8 cellular contexts compared by ENCODE assay signal in the genomic region with DNA sequence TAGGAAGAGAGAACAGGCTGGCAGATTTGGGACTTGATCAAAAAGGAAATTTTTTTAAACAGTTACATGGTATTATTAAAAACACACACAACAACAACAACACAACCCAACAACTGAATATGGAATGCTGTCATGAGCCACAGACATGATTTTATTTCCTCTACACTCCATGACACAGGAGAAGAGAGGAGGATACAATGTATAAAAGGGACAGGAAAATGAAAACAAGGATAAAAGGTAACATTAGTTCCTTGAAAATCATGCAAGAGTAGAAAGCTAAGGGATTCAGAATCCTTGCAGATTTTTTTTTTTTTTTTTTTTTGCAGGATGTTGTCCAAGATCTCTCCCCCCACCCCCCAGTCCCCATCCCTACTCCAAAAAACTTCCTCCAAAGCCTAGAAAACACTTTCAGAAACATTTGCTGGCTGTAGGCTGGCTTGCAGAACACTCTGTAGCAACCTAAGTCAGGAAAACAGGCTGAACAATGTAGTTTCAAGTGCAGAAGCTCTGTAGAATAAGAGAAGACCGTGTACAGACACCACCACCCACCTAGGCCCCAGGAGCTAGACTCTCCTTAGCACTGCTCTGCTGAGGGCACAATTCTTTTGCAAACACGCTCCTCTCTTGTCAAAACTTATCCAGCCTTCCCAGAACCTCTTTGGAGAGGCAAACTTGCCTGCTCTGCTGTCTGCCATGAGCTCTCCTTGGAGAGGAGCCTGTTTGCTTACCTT. TPM values are rescaled to one million over a fixed set of nuclear protein-coding genes. Genes with fewer than 3 reads are reported as not detected.
DNase-seq lines count a peak whose midpoint lies in the region; ATAC-seq and TF ChIP-seq lines count a peak whose summit lies in the region.
"Had no signal": no experiment of that assay in that cellular context is flagged by ENCODE, and none has a peak within 500 bp of the region (broad histone marks: within the 10 kb centered on the region; RNA-seq: fewer than 3 reads in every experiment).

No MANE protein-coding gene starts in this region.

- H3K27me3 Mint-ChIP-seq in GM23338 (ENCODE audit: insufficient read depth, low read depth, poor library complexity) (peaks cover 29% of the 10 kb centered on the region), MCF 10A (ENCODE audit: insufficient read depth, unreplicated experiment) (no peaks in the 10 kb centered on the region)
- H3K27me3 Mint-ChIP-seq: activated B cell treated with CpG ODN at 0.5 μM for 24 hours had no signal

- TF ChIP-seq CTCF in GM23338 (conservative IDR thresholded peaks at IDR 0.05; ENCODE audit: low read depth in 2 of 2), result no peak
- TF ChIP-seq CTCF in MCF 10A (IDR thresholded peaks at IDR 0.05; ENCODE audit: unreplicated experiment), result no peak

- no peak overlapping the region; the same call in 1 of the 2 replicates for H3K27ac Mint-ChIP-seq in GM23338
- H3K27ac Mint-ChIP-seq in MCF 10A (ENCODE audit: low read depth, unreplicated experiment), result no peak overlapping the region
- H3K27ac Mint-ChIP-seq: activated B cell treated with CpG ODN at 0.5 μM for 24 hours had no signal

- peak overlapping the region; percentile 93 for H4K8ac ChIP-seq in mesenchymal stem cell (ENCODE audit: low read length)

- H3K27me3 ChIP-seq in GM23338 (ENCODE audit: insufficient read depth), result no peaks in the 10 kb centered on the region
- no peaks in the 10 kb centered on the region for H3K27me3 ChIP-seq in mesenchymal stem cell (ENCODE audit: control insufficient read depth in 1 of 2, insufficient read depth in 1 of 2, low read length in 2 of 2)
- H3K27me3 ChIP-seq in aorta (ENCODE audit: control insufficient read depth in 1 of 2, insufficient read depth in 2 of 2, low read length in 1 of 2), result no peaks in the 10 kb centered on the region

- H3K14ac ChIP-seq in mesenchymal stem cell (ENCODE audit: low read length in 2 of 2), result peak overlapping the region; percentile 35 to 77

- peak overlapping the region; percentile 94 for H3K18ac ChIP-seq in mesenchymal stem cell (ENCODE audit: low read depth in 1 of 2, low read length in 2 of 2)

- H3K36me3 ChIP-seq in GM23338 (ENCODE audit: insufficient read depth) (no peaks in the 10 kb centered on the region), mesenchymal stem cell (ENCODE audit: control insufficient read depth in 1 of 2, insufficient read depth in 2 of 2, low read depth in 1 of 2, low read length in 2 of 2) (no peaks in the 10 kb centered on the region), aorta (ENCODE audit: control insufficient read depth in 1 of 2, insufficient read depth in 2 of 2, low read length in 1 of 2) (no peaks in the 10 kb centered on the region)

- intact Hi-C loops in MCF 10A (cut with micrococcal nuclease) (loop anchor here (1.0 kb wide), 3 partner anchors 21 to 81 kb away; no protein-coding TSS in a partner anchor), aorta (cut with DNase I) (loop anchor here in 1 of 2 donors (5.0 kb wide), 1 partner anchor 38 kb away; no protein-coding TSS in a partner anchor)

- H3K9me3 Mint-ChIP-seq in GM23338 (no peaks in the 10 kb centered on the region; the same call in 2 of the 3 replicates), MCF 10A (ENCODE audit: unreplicated experiment) (no peaks in the 10 kb centered on the region)
- H3K9me3 Mint-ChIP-seq: activated B cell treated with CpG ODN at 0.5 μM for 24 hours had no signal

- H4K91ac ChIP-seq in mesenchymal stem cell (ENCODE audit: low read length), result peak overlapping the region; percentile 90

- peak overlapping the region in 1 of 2 experiments; percentile 84 for H3K23ac ChIP-seq in mesenchymal stem cell (ENCODE audit: low read length in 2 of 2)

- peak overlapping the region; percentile 68 for H3K4me3 Mint-ChIP-seq in GM23338
- no peak overlapping the region for H3K4me3 Mint-ChIP-seq in MCF 10A (ENCODE audit: unreplicated experiment)
- H3K4me3 Mint-ChIP-seq: activated B cell treated with CpG ODN at 0.5 μM for 24 hours had no signal

- no TSS peak for BruUV-seq in MCF 10A (replicated peaks; lab: Mats Ljungman, UMichigan)

- peaks cover 13% of the 10 kb centered on the region; the same call in 1 of the 2 replicates for H3F3A ChIP-seq in GM23338 (replicated peaks; ENCODE audit: low read depth)

- H3K4me1 ChIP-seq in GM23338 (ENCODE audit: insufficient read depth), result peaks cover 93% of the 10 kb centered on the region
- H3K4me1 ChIP-seq in mesenchymal stem cell (ENCODE audit: control insufficient read depth, insufficient read depth, low read depth, low read length), result peaks cover 40% of the 10 kb centered on the region
- peaks cover 9 to 22% of the 10 kb centered on the region in 2 donors for H3K4me1 ChIP-seq in aorta (ENCODE audit: control insufficient read depth in 1 of 2, insufficient read depth in 2 of 2, low read length in 2 of 2)

- DNase-seq in GM23338 (ENCODE audit: low spot score) (no peak), NOMO-1 treated with DMSO at 0.1 percent for 48 hours (lab: John Stamatoyannopoulos, UW; ENCODE audit: unreplicated experiment) (peak; percentile 18), MCF 10A (ENCODE audit: unreplicated experiment) (peak; percentile 18), mesenchymal stem cell (peak; percentile 39), aorta (no peak), SIG-M5 treated with dmso at 0.1 percent for 504 hours (lab: John Stamatoyannopoulos, UW; ENCODE audit: unreplicated experiment) (no peak)

- 12% methylated on average over 2 of the region's 2 CpGs for WGBS in mesenchymal stem cell
- 21 to 23% methylated on average over 2 of the region's 2 CpGs for WGBS in aorta, 2 donors

- peaks cover 96% of the 10 kb centered on the region for H3K79me2 ChIP-seq in GM23338 (replicated peaks; ENCODE audit: insufficient read depth)

- H3K4me1 Mint-ChIP-seq in GM23338 (peaks cover 44% of the 10 kb centered on the region; the same call in 2 of the 3 replicates), MCF 10A (ENCODE audit: insufficient read depth, unreplicated experiment) (peaks cover 62% of the 10 kb centered on the region)

- H3K36me3 Mint-ChIP-seq in GM23338 (ENCODE audit: low read depth), result peaks cover 62% of the 10 kb centered on the region
- H3K36me3 Mint-ChIP-seq in MCF 10A (ENCODE audit: insufficient read depth, unreplicated experiment), result peaks cover 6% of the 10 kb centered on the region

- H4K20me1 ChIP-seq in GM23338 (replicated peaks; ENCODE audit: insufficient read depth), result no peaks in the 10 kb centered on the region

- H2BK15ac ChIP-seq in mesenchymal stem cell (ENCODE audit: low read depth, poor library complexity, severe bottlenecking), result no peak overlapping the region

- H2BK5ac ChIP-seq in mesenchymal stem cell (ENCODE audit: low read depth, low read length, poor library complexity, severe bottlenecking), result no peak overlapping the region

- H3K4ac ChIP-seq in mesenchymal stem cell (ENCODE audit: low read depth in 1 of 2, low read length in 2 of 2), result peak overlapping the region; percentile 82 to 94

- H2BK12ac ChIP-seq in mesenchymal stem cell (ENCODE audit: low read length in 2 of 2), result peak overlapping the region; percentile 15 to 60

- H3K9me2 ChIP-seq in GM23338 (ENCODE audit: insufficient read depth), result no peaks in the 10 kb centered on the region

- peak overlapping the region; percentile 98 for H3K27ac ChIP-seq in GM23338 (ENCODE audit: low read depth)
- H3K27ac ChIP-seq in mesenchymal stem cell (ENCODE audit: low read length, poor library complexity, severe bottlenecking), result peak overlapping the region; percentile 100
- H3K27ac ChIP-seq in aorta (ENCODE audit: low read depth in 1 of 2, low read length in 2 of 2), result peak overlapping the region; percentile 94 to 99

- peak overlapping the region; percentile 91 for H2BK120ac ChIP-seq in mesenchymal stem cell (ENCODE audit: low read depth, low read length)

- CTCF ChIA-PET in MCF 10A (lab: Yijun Ruan, JAX), result interaction anchor here (0.5 to 6.3 kb wide), 11 partner anchors 21 to 294 kb away, joined by 3 to 50 read pairs (median 4); no protein-coding TSS in a partner anchor

- POLR2A ChIA-PET in MCF 10A (lab: Yijun Ruan, JAX), result interaction anchor here (0.6 to 19.8 kb wide), 16 partner anchors 7 to 1922 kb away, joined by 3 to 1977 read pairs (median 14); a partner anchor contains a TSS

- H3K9me3 ChIP-seq in mesenchymal stem cell (ENCODE audit: control insufficient read depth, low read length) (no peaks in the 10 kb centered on the region), aorta (ENCODE audit: control insufficient read depth, low read length) (no peaks in the 10 kb centered on the region)

- peak overlapping the region; percentile 74 for H3K9ac ChIP-seq in mesenchymal stem cell (ENCODE audit: low read length)

- no peak overlapping the region for H2AFZ ChIP-seq in GM23338
- no peak overlapping the region for H2AFZ ChIP-seq in mesenchymal stem cell (ENCODE audit: low read depth, low read length)

- H3K79me1 ChIP-seq in mesenchymal stem cell (replicated peaks; ENCODE audit: low read length, poor library complexity, severe bottlenecking), result no peaks in the 10 kb centered on the region

- H3K4me3 ChIP-seq in GM23338, result peak overlapping the region; percentile 24; the same call in 1 of the 2 replicates
- peak overlapping the region in 1 of 2 experiments; percentile 64 for H3K4me3 ChIP-seq in mesenchymal stem cell (ENCODE audit: insufficient read depth in 1 of 2, low read depth in 1 of 2, low read length in 2 of 2)
- no peak overlapping the region for H3K4me3 ChIP-seq in aorta (ENCODE audit: low read length in 2 of 2)

- H2AK5ac ChIP-seq in mesenchymal stem cell (ENCODE audit: low read length, severe bottlenecking), result peak overlapping the region; percentile 50

- no peak for ATAC-seq in GM23338
- ATAC-seq in aorta (ENCODE audit: low FRiP score), result no peak
- ATAC-seq in HG02970 (IDR thresholded peaks at IDR 0.05; ENCODE audit: low FRiP score, unreplicated experiment), result no peak

- H3K4me2 ChIP-seq in GM23338 (peak overlapping the region; percentile 57), mesenchymal stem cell (ENCODE audit: low read length, poor library complexity, severe bottlenecking) (peak overlapping the region; percentile 47)

TF ChIP-seq in GM23338, 12 proteins besides CTCF, POLR2A, EP300 and RAD21 (continues in another document):
- TF ChIP-seq NANOG (IDR thresholded peaks at IDR 0.05; ENCODE audit: borderline replicate concordance), result no peak

RNA-seq across cellular contexts. Expression of a gene that starts 0.8 kb away (rescaled TPM):
- total RNA-seq in GM23338 (2014; rRNA removed; shearing (Covaris generic)), result 64.2 and 70.9 TPM in 2 replicates
- 122 and 128 TPM in 2 replicates for polyA plus RNA-seq in GM23338 (2016; fragmentation: Nextera tagmentation; extraction: Ambion mirVana)
- 126 and 127 TPM in 2 replicates for total RNA-seq in MCF 10A (2022)
- polyA plus RNA-seq in mesenchymal stem cell (2013, experiment 1 of 2), result 21.6 TPM
- 24.4 TPM for polyA plus RNA-seq in mesenchymal stem cell (2013, experiment 2 of 2)
- total RNA-seq in aorta, result 10 to 100 TPM; 19.1 to 27.4 TPM
- 1 to 10 TPM; 4.5 to 9.1 TPM for polyA plus RNA-seq in aorta

Comparison
In these comparisons a context has a peak if more than half of its experiments do, and no peak if none do; other contexts are left out.
1. DNase-seq: peak in NOMO-1 treated with DMSO at 0.1 percent for 48 hours (single experiment), MCF 10A (single experiment) and mesenchymal stem cell (single experiment); none in GM23338 (single experiment), aorta (0 of 2) and SIG-M5 treated with dmso at 0.1 percent for 504 hours (single experiment).
2. Peak in every context shown above with its lines, with median percentiles within 50 percentile points of each other: H3K27ac ChIP-seq.